ENCODE assay signal across 8 cellular contexts in genomic region chr20:50071039-50071888, GRCh38. TPM values are rescaled to one million over a fixed set of nuclear protein-coding genes. Genes with fewer than 3 reads are reported as not detected.
DNase-seq lines count a peak whose midpoint lies in the region; ATAC-seq and TF ChIP-seq lines count a peak whose summit lies in the region.

No MANE protein-coding gene starts in this region.

- H3K4me1 ChIP-seq in HAP-1: peaks cover 3% of the 10 kb centered on the region; the same call in 1 of the 2 replicates
- H3K4me1 ChIP-seq in thoracic aorta (ENCODE audit: control insufficient read depth in 1 of 2, low read depth in 2 of 2): peaks cover 2 to 13% of the 10 kb centered on the region in 2 donors

- peak overlapping the region; percentile 27 for H3K27ac Mint-ChIP-seq in osteocyte (ENCODE audit: unreplicated experiment)

- no peaks in the 10 kb centered on the region for H3K9me3 Mint-ChIP-seq in osteocyte (ENCODE audit: unreplicated experiment)

- H3K27me3 ChIP-seq in HAP-1 (ENCODE audit: low read depth) (no peaks in the 10 kb centered on the region), thoracic aorta (replicated peaks; ENCODE audit: insufficient read depth) (no peaks in the 10 kb centered on the region)

- peak overlapping the region; percentile 50 for H3K4me3 Mint-ChIP-seq in osteocyte (ENCODE audit: unreplicated experiment)

- ATAC-seq in thoracic aorta (ENCODE audit: insufficient number of reproducible peaks, low FRiP score, low read depth): peak; percentile 79

- H3K27me3 Mint-ChIP-seq in osteocyte (ENCODE audit: unreplicated experiment): no peaks in the 10 kb centered on the region

- in situ Hi-C loops in HAP-1 (cut with MboI; ENCODE audit: low sequenced_read_pairs) (loop anchor here (5.0 to 25.0 kb wide), 2 partner anchors 89 to 459 kb away; partner anchors contain the start of gene SNAI1), SK-MEL-5 (cut with HindIII; ENCODE audit: low pct_unique_long_range_greater_than_20kb, low sequenced_read_pairs) (no loop called here)

- H3K27ac ChIP-seq in thoracic aorta: no peak overlapping the region

- peak; percentile 91 for DNase-seq in DMS53 (lab: John Stamatoyannopoulos, UW)
- DNase-seq in HAP-1 (ENCODE audit: low spot score in 2 of 2): peak; percentile 78 to 95
- peak; percentile 74 for DNase-seq in MV-4-11 (lab: John Stamatoyannopoulos, UW)
- peak; percentile 89 for DNase-seq in SK-MEL-5 (ENCODE audit: low read depth, low spot score)
- DNase-seq in activated naive CD4-positive, alpha-beta T cell (lab: John Stamatoyannopoulos, UW): peak; percentile 93 to 97 (median 94)
- DNase-seq in glomerular visceral epithelial cell (ENCODE audit: extremely low spot score): peak; percentile 90
- DNase-seq in osteocyte (ENCODE audit: extremely low spot score, unreplicated experiment): peak; percentile 98
- peak; percentile 70 for DNase-seq in thoracic aorta (ENCODE audit: low spot score)

- TF ChIP-seq CTCF in osteocyte (IDR thresholded peaks at IDR 0.05) (peak; percentile 100), thoracic aorta (IDR thresholded peaks at IDR 0.05) (peak; percentile 99)

- H3K36me3 Mint-ChIP-seq in osteocyte (ENCODE audit: unreplicated experiment): no peaks in the 10 kb centered on the region

- H3K4me3 ChIP-seq in HAP-1 (peak overlapping the region; percentile 26), thoracic aorta (peak overlapping the region; percentile 63)

- H3K4me1 Mint-ChIP-seq in osteocyte (ENCODE audit: unreplicated experiment): peaks cover 35% of the 10 kb centered on the region

- H3K36me3 ChIP-seq in HAP-1 (replicated peaks) (no peaks in the 10 kb centered on the region), thoracic aorta (no peaks in the 10 kb centered on the region)

- H3K9me3 ChIP-seq in HAP-1: no peaks in the 10 kb centered on the region
- H3K9me3 ChIP-seq in thoracic aorta: no peaks in the 10 kb centered on the region

RNA-seq across cellular contexts. Expression of gene UBE2V1, which starts 41.7 kb away (rescaled TPM):
- 53.1 and 66.6 TPM in 2 replicates for total RNA-seq in SK-MEL-5 (2014; rRNA removed; shearing (Covaris generic))
- polyA plus RNA-seq in SK-MEL-5 (2015; cell fraction: cytosol; rRNA removed): 131 and 137 TPM in 2 replicates
- 83.9 and 84.9 TPM in 2 replicates for polyA plus RNA-seq in SK-MEL-5 (2015; cell fraction: nucleus; rRNA removed)
- 102 and 106 TPM in 2 replicates for total RNA-seq in osteocyte
- 10 to 100 TPM; 91.7 to 98.4 TPM for total RNA-seq in thoracic aorta
